22 cellular contexts compared by ENCODE assay signal in genomic region chr5:10786835-10787234, GRCh38.
"Had no signal": no experiment of that assay in that cellular context is flagged by ENCODE, and none has a peak within 500 bp of the region (broad histone marks: within the 10 kb centered on the region; RNA-seq: fewer than 3 reads in every experiment).

No MANE protein-coding gene starts in this region.

- H3K27ac ChIP-seq: coronary artery, esophagus squamous epithelium, gastrocnemius medialis, left lung, pancreas, psoas muscle, right atrium auricular region, VCaP had no signal

- H3K4me3 ChIP-seq: coronary artery, esophagus squamous epithelium, gastrocnemius medialis, left lung, lung, pancreas, psoas muscle, right atrium auricular region had no signal

- H3K9me3 ChIP-seq: esophagus squamous epithelium, gastrocnemius medialis, left lung, pancreas, psoas muscle, right atrium auricular region had no signal

- H3K36me3 ChIP-seq: esophagus squamous epithelium, gastrocnemius medialis, left lung, pancreas, right atrium auricular region had no signal

- ATAC-seq: activated CD4-positive, CD25-positive, alpha-beta regulatory T cell treated with anti-CD3 and anti-CD28 coated beads, Interleukin-2, amount 50 U/mL, for 24 hours; activated CD8-positive, alpha-beta memory T cell treated with anti-CD3 and anti-CD28 coated beads, Interleukin-2, amount 10 ng/mL, durations not matched to agents 7 days and 5 days; activated naive CD8-positive, alpha-beta T cell treated with anti-CD3 and anti-CD28 coated beads, Interleukin-2, amount 50 U/mL, for 24 hours; gastrocnemius medialis; left lung; pancreas; psoas muscle had no signal

- H3K27me3 ChIP-seq: esophagus squamous epithelium, gastrocnemius medialis, left lung, pancreas, right atrium auricular region had no signal

- H3K4me1 ChIP-seq: gastrocnemius medialis, left lung, pancreas, psoas muscle had no signal

- DNase-seq: activated CD4-positive, alpha-beta memory T cell treated with anti-CD3 and anti-CD28 coated beads, Interleukin-2, amount 10 ng/mL, durations not matched to agents 7 days and 5 days; activated CD4-positive, alpha-beta T cell treated with anti-CD3 and anti-CD28 coated beads, Interleukin-2, amount 10 ng/mL, durations not matched to agents 24 days and 14 days; activated CD8-positive, alpha-beta memory T cell treated with anti-CD3 and anti-CD28 coated beads, Interleukin-2, amount 10 ng/mL, durations not matched to agents 7 days and 5 days; activated gamma-delta T cell; activated naive CD4-positive, alpha-beta T cell treated with anti-CD3 and anti-CD28 coated beads, Interleukin-2, amount 50 U/mL, for 16 hours; activated naive CD8-positive, alpha-beta T cell treated with anti-CD3 and anti-CD28 coated beads, Interleukin-2, amount 50 U/mL, for 24 hours; activated T-cell treated with anti-CD3 and anti-CD28 coated beads for 4 hours; cerebellar nuclear complex; esophagus squamous epithelium; gastrocnemius medialis; hippocampal formation; kidney glomerular epithelial cell; left lung; pancreas; psoas muscle; stimulated activated CD4-positive, alpha-beta T cell treated with anti-CD3 and anti-CD28 coated beads, Interleukin-4, amount 100 ng/mL, for 24 hours; stimulated activated naive CD4-positive, alpha-beta T cell treated with Interleukin-2 at 50 U/mL for 16 hours had no signal
